In the genomic region with DNA sequence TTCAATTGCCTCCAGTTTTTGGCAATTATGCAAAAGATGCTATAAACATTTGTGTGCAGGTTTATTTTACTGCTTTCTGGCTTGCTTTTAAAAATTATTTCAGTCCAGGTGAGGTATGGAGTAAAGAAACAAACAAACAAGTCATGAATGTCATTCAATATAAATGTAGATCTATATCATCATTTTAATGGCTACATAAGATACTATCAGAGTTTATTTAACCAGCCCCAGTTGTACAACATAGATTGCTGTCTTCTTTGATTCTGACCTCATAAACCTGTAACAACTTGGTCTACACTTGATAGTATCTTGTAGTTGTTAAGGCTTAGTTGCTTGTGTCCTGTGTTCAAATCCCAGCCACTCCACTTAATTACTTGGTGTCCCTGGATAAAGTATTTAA, we compare ENCODE assay signal across 18 cellular contexts. TPM values are rescaled to one million over a fixed set of nuclear protein-coding genes. Genes with fewer than 3 reads are reported as not detected.
DNase-seq lines count a peak whose midpoint lies in the region; ATAC-seq, FAIRE-seq and TF ChIP-seq lines count a peak whose summit lies in the region.
"Had no signal": no experiment of that assay in that cellular context is flagged by ENCODE, and none has a peak within 500 bp of the region (broad histone marks: within the 10 kb centered on the region; RNA-seq: fewer than 3 reads in every experiment).

No MANE protein-coding gene starts in this region.

- H3K27me3 ChIP-seq in hepatocyte (no peaks in the 10 kb centered on the region), small intestine (ENCODE audit: control insufficient read depth in 2 of 2, insufficient read depth in 2 of 2, low read length in 2 of 2) (no peaks in the 10 kb centered on the region)
- H3K27me3 ChIP-seq: BLaER1 had no signal

- H2AFZ ChIP-seq in hepatocyte = no peak overlapping the region
- H2AFZ ChIP-seq: GM23338 had no signal

- no peaks in the 10 kb centered on the region for H3K9me2 ChIP-seq in hepatocyte (replicated peaks; ENCODE audit: insufficient read depth)

- H3K36me3 ChIP-seq in hepatocyte (replicated peaks; ENCODE audit: insufficient read depth, low read depth) (no peaks in the 10 kb centered on the region), small intestine (ENCODE audit: control insufficient read depth in 2 of 2, insufficient read depth in 2 of 2, low read length in 2 of 2) (no peaks in the 10 kb centered on the region)
- H3K36me3 ChIP-seq: BLaER1 had no signal

- H3K27ac Mint-ChIP-seq in natural killer cell treated with Interleukin-12 subunit alpha and Interleukin-12 subunit beta and Interleukin-15 and Interleukin-18, amount 100 ng/mL, for 72 hours = no peak overlapping the region
- no peak overlapping the region for H3K27ac Mint-ChIP-seq in natural killer cell
- no peak overlapping the region for H3K27ac Mint-ChIP-seq in activated T-helper 17 cell treated with anti-CD3 and anti-CD28 coated beads, Interleukin-2, amount 50 U/mL, for 72 hours
- H3K27ac Mint-ChIP-seq: CD8-positive, alpha-beta T cell; GM23338 had no signal

- no peaks in the 10 kb centered on the region for H3K9me3 Mint-ChIP-seq in natural killer cell treated with Interleukin-12 subunit alpha and Interleukin-12 subunit beta and Interleukin-15 and Interleukin-18, amount 100 ng/mL, for 72 hours
- no peaks in the 10 kb centered on the region for H3K9me3 Mint-ChIP-seq in natural killer cell
- H3K9me3 Mint-ChIP-seq in activated T-helper 17 cell treated with anti-CD3 and anti-CD28 coated beads, Interleukin-2, amount 50 U/mL, for 72 hours = peaks cover 7% of the 10 kb centered on the region
- H3K9me3 Mint-ChIP-seq: CD8-positive, alpha-beta T cell had no signal

- FAIRE-seq in small intestine (lab: Jason Lieb, UNC) = no peak
- FAIRE-seq: A204.1, D721Med had no signal

- H3K27ac ChIP-seq in hepatocyte (peak overlapping the region; percentile 94), small intestine (ENCODE audit: low read depth in 1 of 2, low read length in 1 of 2) (no peak overlapping the region)
- H3K27ac ChIP-seq: BLaER1 had no signal

- H3K4me1 ChIP-seq in hepatocyte (ENCODE audit: insufficient read depth) (peaks cover 24% of the 10 kb centered on the region), small intestine (ENCODE audit: control insufficient read depth in 2 of 2, insufficient read depth in 1 of 2, low read depth in 1 of 2, low read length in 1 of 2) (peaks cover 0 to 2% of the 10 kb centered on the region in 2 donors)

- H3K9me3 ChIP-seq in hepatocyte (ENCODE audit: low read depth) (no peaks in the 10 kb centered on the region), small intestine (ENCODE audit: control insufficient read depth, low read depth) (no peaks in the 10 kb centered on the region)

- peaks cover 36 to 42% of the 10 kb centered on the region in 2 donors for H3K27me3 Mint-ChIP-seq in natural killer cell treated with Interleukin-12 subunit alpha and Interleukin-12 subunit beta and Interleukin-15 and Interleukin-18, amount 100 ng/mL, for 72 hours
- H3K27me3 Mint-ChIP-seq in natural killer cell (ENCODE audit: low read depth in 2 of 2) = peaks cover 20 to 34% of the 10 kb centered on the region in 2 donors
- peaks cover 28% of the 10 kb centered on the region for H3K27me3 Mint-ChIP-seq in activated T-helper 17 cell treated with anti-CD3 and anti-CD28 coated beads, Interleukin-2, amount 50 U/mL, for 72 hours

- TF ChIP-seq CTCF in natural killer cell (IDR thresholded peaks at IDR 0.05) (no peak), hepatocyte (IDR thresholded peaks at IDR 0.05; ENCODE audit: poor library complexity) (no peak)

- intact Hi-C loops in natural killer cell (cut with micrococcal nuclease) = no loop called here
- intact Hi-C loops in posterior vena cava (cut with DNase I) = no loop called here

- no peaks in the 10 kb centered on the region for H3K36me3 Mint-ChIP-seq in natural killer cell treated with Interleukin-12 subunit alpha and Interleukin-12 subunit beta and Interleukin-15 and Interleukin-18, amount 100 ng/mL, for 72 hours
- H3K36me3 Mint-ChIP-seq in natural killer cell = no peaks in the 10 kb centered on the region
- no peaks in the 10 kb centered on the region for H3K36me3 Mint-ChIP-seq in activated T-helper 17 cell treated with anti-CD3 and anti-CD28 coated beads, Interleukin-2, amount 50 U/mL, for 72 hours (ENCODE audit: low read depth)
- H3K36me3 Mint-ChIP-seq: CD8-positive, alpha-beta T cell had no signal

- DNase-seq in natural killer cell treated with Interleukin-12 subunit alpha and Interleukin-12 subunit beta and Interleukin-15 and Interleukin-18, amount 100 ng/mL, for 72 hours (ENCODE audit: low spot score) = no peak
- DNase-seq in natural killer cell (no peak), hepatocyte (ENCODE audit: low spot score) (no peak), small intestine (no peak), posterior vena cava (ENCODE audit: low spot score) (no peak)
- DNase-seq in activated CD4-positive, alpha-beta T cell treated with anti-CD3 and anti-CD28 coated beads for 1 hour = no peak
- DNase-seq: CD8-positive, alpha-beta T cell; MV-4-11; NCI-H1694 treated with DMSO at 0.1 percent for 48 hours; NCI-H2107; NCI-H510A; NCI-H82 had no signal

- H4K20me1 ChIP-seq in hepatocyte (ENCODE audit: insufficient read depth, poor library complexity, severe bottlenecking) = no peaks in the 10 kb centered on the region
- H4K20me1 ChIP-seq: BLaER1 had no signal

- H3K4me3 ChIP-seq in hepatocyte = no peak overlapping the region
- no peak overlapping the region for H3K4me3 ChIP-seq in small intestine (ENCODE audit: low read depth in 1 of 2, low read length in 2 of 2)

- peaks cover 10 to 11% of the 10 kb centered on the region in 2 donors for H3K4me1 Mint-ChIP-seq in natural killer cell treated with Interleukin-12 subunit alpha and Interleukin-12 subunit beta and Interleukin-15 and Interleukin-18, amount 100 ng/mL, for 72 hours (ENCODE audit: low read depth in 2 of 2)
- H3K4me1 Mint-ChIP-seq in natural killer cell = peaks cover 0 to 13% of the 10 kb centered on the region in 2 donors
- no peaks in the 10 kb centered on the region for H3K4me1 Mint-ChIP-seq in activated T-helper 17 cell treated with anti-CD3 and anti-CD28 coated beads, Interleukin-2, amount 50 U/mL, for 72 hours

- no peaks in the 10 kb centered on the region for H3K79me2 ChIP-seq in hepatocyte

- H3K4me3 Mint-ChIP-seq in natural killer cell treated with Interleukin-12 subunit alpha and Interleukin-12 subunit beta and Interleukin-15 and Interleukin-18, amount 100 ng/mL, for 72 hours = peak overlapping the region; percentile 28
- H3K4me3 Mint-ChIP-seq in natural killer cell = no peak overlapping the region
- peak overlapping the region; percentile 46 for H3K4me3 Mint-ChIP-seq in activated T-helper 17 cell treated with anti-CD3 and anti-CD28 coated beads, Interleukin-2, amount 50 U/mL, for 72 hours

- H3K4me2 ChIP-seq in hepatocyte = no peak overlapping the region

- no peak for ATAC-seq in natural killer cell treated with Interleukin-12 subunit alpha and Interleukin-12 subunit beta and Interleukin-15 and Interleukin-18, amount 100 ng/mL, for 72 hours
- ATAC-seq in natural killer cell = no peak
- ATAC-seq in activated T-helper 17 cell treated with anti-CD3 and anti-CD28 coated beads, Interleukin-2, amount 50 U/mL, for 72 hours (replicated peaks) = no peak
- ATAC-seq in HG03135 (IDR thresholded peaks at IDR 0.05; ENCODE audit: unreplicated experiment) = no peak
- ATAC-seq: CD8-positive, alpha-beta T cell; GM23338 had no signal

RNA-seq across cellular contexts. Expression of a gene that starts 46.0 kb away (rescaled TPM):
- not detected for total RNA-seq in natural killer cell treated with Interleukin-12 subunit alpha and Interleukin-12 subunit beta and Interleukin-15 and Interleukin-18, amount 100 ng/mL, for 72 hours
- not detected for total RNA-seq in natural killer cell
- total RNA-seq in activated T-helper 17 cell treated with anti-CD3 and anti-CD28 coated beads, Interleukin-2, amount 50 U/mL, for 72 hours = not detected
- total RNA-seq in hepatocyte = not detected in 2 replicates
- not detected in 2 replicates for polyA plus RNA-seq in hepatocyte
- polyA plus RNA-seq in small intestine = not detected
- not detected for total RNA-seq in posterior vena cava
- total RNA-seq: CD8-positive, alpha-beta T cell; GM23338 had no signal
- polyA plus RNA-seq: GM23338 had no signal
